In genomic region chr1:179882253-179883039, GRCh38 we compare ENCODE assay signal across 1 cellular context.
TF ChIP-seq lines count a peak whose summit lies in the region.

TSS of gene TOR1AIP1 (plus strand) at chr1:179882285. CDS start at chr1:179882503, 218 bp downstream.

TF ChIP-seq in K562, 482 proteins besides CTCF, POLR2A, EP300 and RAD21 (continued from another document and continues in another):
- TF ChIP-seq PRPF4 (IDR thresholded peaks at IDR 0.05; ENCODE audit: insufficient read depth, low read depth, low read length, poor library complexity, severe bottlenecking) = peak; percentile 73
- TF ChIP-seq GATAD2B (IDR thresholded peaks at IDR 0.05; ENCODE audit: borderline replicate concordance) = peak; percentile 94
- no peak; the same call in 1 of the 2 replicates for TF ChIP-seq KDM2B (CRISPR knock-in tag; IDR thresholded peaks at IDR 0.05)
- TF ChIP-seq BRF1 (IDR thresholded peaks at IDR 0.05; ENCODE audit: borderline replicate concordance, extremely low read depth, insufficient read length) = no peak
- TF ChIP-seq ZNF263 (CRISPR knock-in tag; IDR thresholded peaks at IDR 0.05; ENCODE audit: borderline replicate concordance) = peak; percentile 83
- peak in 1 of 2 experiments; percentile 96; a peak in 2 of 4 replicates for TF ChIP-seq KDM4B (IDR thresholded peaks at IDR 0.05; ENCODE audit: borderline replicate concordance in 2 of 2, low read depth in 1 of 2)
- no peak for TF ChIP-seq SRSF9 (IDR thresholded peaks at IDR 0.05; ENCODE audit: borderline replicate concordance, low read depth, low read length)
- TF ChIP-seq ZNF644 (tag; IDR thresholded peaks at IDR 0.05; ENCODE audit: low read depth) = no peak
- TF ChIP-seq ARID3B (CRISPR knock-in tag; IDR thresholded peaks at IDR 0.05; ENCODE audit: borderline replicate concordance) = no peak
- TF ChIP-seq TRIM24 (IDR thresholded peaks at IDR 0.05) = peak in 1 of 2 experiments; percentile 100; a peak in 2 of 4 replicates
- peak; percentile 72; the same call in 1 of the 2 replicates for TF ChIP-seq TSHZ1 (CRISPR knock-in tag; IDR thresholded peaks at IDR 0.05)
- peak; percentile 70; the same call in 1 of the 2 replicates for TF ChIP-seq CBX5 (IDR thresholded peaks at IDR 0.05; ENCODE audit: borderline replicate concordance, low read depth)
- no peak for TF ChIP-seq LARP7 (IDR thresholded peaks at IDR 0.05)
- peak; percentile 99 for TF ChIP-seq TAF1 (IDR thresholded peaks at IDR 0.05; ENCODE audit: control insufficient read depth, extremely low read depth, insufficient read depth, low read length, severe bottlenecking)
- TF ChIP-seq ZNF143 (CRISPR knock-in tag; IDR thresholded peaks at IDR 0.05) = peak; percentile 79
- TF ChIP-seq PHF21A (IDR thresholded peaks at IDR 0.05; ENCODE audit: borderline replicate concordance, low read depth) = no peak
- peak; percentile 73 for TF ChIP-seq HNRNPLL (IDR thresholded peaks at IDR 0.05; ENCODE audit: low read depth, low read length, poor library complexity, severe bottlenecking)
- TF ChIP-seq ZBTB33 (CRISPR knock-in tag; IDR thresholded peaks at IDR 0.05) = peak; percentile 88; the same call in 1 of the 2 replicates
- peak; percentile 20; the same call in 1 of the 2 replicates for TF ChIP-seq HEY1 (CRISPR knock-in tag; IDR thresholded peaks at IDR 0.05; ENCODE audit: borderline replicate concordance)
- TF ChIP-seq RBBP5 (IDR thresholded peaks at IDR 0.05; ENCODE audit: borderline replicate concordance, insufficient read depth, low read length, poor library complexity, severe bottlenecking) = peak; percentile 95
- peak; percentile 27; the same call in 1 of the 2 replicates for TF ChIP-seq CAMTA2 (CRISPR knock-in tag; conservative IDR thresholded peaks at IDR 0.05)
- TF ChIP-seq EHMT2 (IDR thresholded peaks at IDR 0.05) = no peak; the same call in 1 of the 2 replicates
- no peak for TF ChIP-seq CHD4 (IDR thresholded peaks at IDR 0.05; ENCODE audit: insufficient read depth, insufficient replicate concordance, low read depth, low read length, poor library complexity, severe bottlenecking)
- TF ChIP-seq DLX4 (CRISPR knock-in tag; IDR thresholded peaks at IDR 0.05) = no peak
- no peak for TF ChIP-seq PBX2 (CRISPR knock-in tag; IDR thresholded peaks at IDR 0.05; ENCODE audit: low read depth)
- TF ChIP-seq PBX2 (tag; conservative IDR thresholded peaks at IDR 0.05; ENCODE audit: low read depth) = no peak
- peak; percentile 65 for TF ChIP-seq ATF4 (CRISPR knock-in tag; IDR thresholded peaks at IDR 0.05)
- TF ChIP-seq KDM5B (IDR thresholded peaks at IDR 0.05; ENCODE audit: insufficient replicate concordance, low read depth, low read length) = peak; percentile 91
- TF ChIP-seq ZNF444 (CRISPR knock-in tag; IDR thresholded peaks at IDR 0.05) = 0 out of 2 replicates have a peak, but pooled peaks have one; percentile 29
- peak; percentile 93 for TF ChIP-seq SMAD3 (CRISPR knock-in tag; conservative IDR thresholded peaks at IDR 0.05)
- no peak for TF ChIP-seq TEAD2 (tag; IDR thresholded peaks at IDR 0.05)
- no peak for TF ChIP-seq ZFP30 (CRISPR knock-in tag; IDR thresholded peaks at IDR 0.05; ENCODE audit: borderline replicate concordance)
- peak; percentile 78 for TF ChIP-seq SOX6 (IDR thresholded peaks at IDR 0.05)
- TF ChIP-seq FUS (optimal IDR thresholded peaks at IDR 0.05; ENCODE audit: low read depth, low read length) = no peak
- TF ChIP-seq ZSCAN29 (IDR thresholded peaks at IDR 0.05) = 0 out of 2 replicates have a peak, but pooled peaks have one; percentile 59
- TF ChIP-seq IRF1 (CRISPR knock-in tag; IDR thresholded peaks at IDR 0.05; ENCODE audit: borderline replicate concordance) = no peak
- TF ChIP-seq GABPB2 (CRISPR knock-in tag; conservative IDR thresholded peaks at IDR 0.05) = peak; percentile 61
- TF ChIP-seq DPF2 (IDR thresholded peaks at IDR 0.05) = peak; percentile 43; the same call in 1 of the 2 replicates
- no peak for TF ChIP-seq POLR2AphosphoS2 (IDR thresholded peaks at IDR 0.05; ENCODE audit: low read length)
- no peak for TF ChIP-seq MTF1 (CRISPR knock-in tag; IDR thresholded peaks at IDR 0.05; ENCODE audit: borderline replicate concordance)
- TF ChIP-seq FOXK2 (conservative IDR thresholded peaks at IDR 0.05 in 1 of 2, IDR thresholded peaks at IDR 0.05 in 1 of 2; ENCODE audit: low read depth in 2 of 2) = peak; percentile 97 to 98
- TF ChIP-seq NR2C2 (CRISPR knock-in tag; IDR thresholded peaks at IDR 0.05) = peak; percentile 68
- TF ChIP-seq NR2C2 (tag; IDR thresholded peaks at IDR 0.05) = peak; percentile 89
- no peak for TF ChIP-seq ZNF398 (CRISPR knock-in tag; IDR thresholded peaks at IDR 0.05)
- peak; percentile 84 for TF ChIP-seq ESRRA (IDR thresholded peaks at IDR 0.05; ENCODE audit: borderline replicate concordance, low read depth)
- no peak; the same call in 1 of the 2 replicates for TF ChIP-seq SMC3 (conservative IDR thresholded peaks at IDR 0.05; ENCODE audit: insufficient read depth, low read depth, low read length)
- peak; percentile 47 for TF ChIP-seq TCF3 (CRISPR knock-in tag; IDR thresholded peaks at IDR 0.05)
- peak; percentile 95 for TF ChIP-seq GATAD2A (IDR thresholded peaks at IDR 0.05)
- peak; percentile 3 to 85; a peak in 2 of 4 replicates for TF ChIP-seq ZMIZ1 (IDR thresholded peaks at IDR 0.05; ENCODE audit: low read depth in 2 of 2, low read length in 2 of 2)
